In genomic region chr6:142926494-142927273, GRCh38 we compare ENCODE assay signal across 1 cellular context.
TF ChIP-seq lines count a peak whose summit lies in the region.

No MANE protein-coding gene starts in this region.

TF ChIP-seq in IMR-90, 13 proteins besides CTCF, POLR2A, EP300 and RAD21 (continued from another document):
- TF ChIP-seq MAZ (IDR thresholded peaks at IDR 0.05; ENCODE audit: borderline replicate concordance, low read depth, low read length) (peak; percentile 81; the same call in 1 of the 2 replicates), FOS (IDR thresholded peaks at IDR 0.05; ENCODE audit: low read depth, low read length) (0 out of 2 replicates have a peak, but pooled peaks have one; percentile 7), MXI1 (IDR thresholded peaks at IDR 0.05; ENCODE audit: borderline replicate concordance, low read depth, low read length) (no peak; the same call in 1 of the 2 replicates), RFX5 (IDR thresholded peaks at IDR 0.05; ENCODE audit: low read depth, low read length) (no peak), CHD1 (IDR thresholded peaks at IDR 0.05; ENCODE audit: low read depth, low read length) (no peak; the same call in 1 of the 2 replicates), MAFK (IDR thresholded peaks at IDR 0.05; ENCODE audit: low read depth, low read length) (no peak), USF2 (IDR thresholded peaks at IDR 0.05; ENCODE audit: low read depth, low read length) (no peak), ELK1 (IDR thresholded peaks at IDR 0.05; ENCODE audit: borderline replicate concordance, low read depth, low read length) (no peak), RCOR1 (IDR thresholded peaks at IDR 0.05; ENCODE audit: insufficient replicate concordance, low read length) (peak; percentile 54), SMC3 (IDR thresholded peaks at IDR 0.05; ENCODE audit: low read depth, low read length) (no peak)
